8 cellular contexts compared by ENCODE assay signal in genomic region chr7:120725376-120726039, GRCh38.
A peak's percentile ranks its signal among the peaks of the same experiment; 100 is the strongest.
DNase-seq lines count a peak whose midpoint lies in the region; ATAC-seq and TF ChIP-seq lines count a peak whose summit lies in the region.

No MANE protein-coding gene starts in this region.

- DNase-seq in SIG-M5 treated with dmso at 0.1 percent for 504 hours (lab: John Stamatoyannopoulos, UW; ENCODE audit: unreplicated experiment) (peak; percentile 30), SIG-M5 (lab: John Stamatoyannopoulos, UW) (no peak), NCI-H1694 treated with DMSO at 0.1 percent for 48 hours (lab: John Stamatoyannopoulos, UW) (peak; percentile 65), iris pigment epithelial cell (ENCODE audit: low read depth) (peak; percentile 39), GM19238 (ENCODE audit: insufficient read length, low spot score) (no peak)

- peak; percentile 82 for TF ChIP-seq CTCF in VCaP (conservative IDR thresholded peaks at IDR 0.05)

- no peak for ATAC-seq in HG03108 (IDR thresholded peaks at IDR 0.05; ENCODE audit: unreplicated experiment)
- ATAC-seq in HG03175 (IDR thresholded peaks at IDR 0.05; ENCODE audit: unreplicated experiment), result no peak

- no peak overlapping the region for H3K27ac ChIP-seq in VCaP

Comparison
In these comparisons a context has a peak if more than half of its experiments do, and no peak if none do; other contexts are left out.
1. DNase-seq: peak in SIG-M5 treated with dmso at 0.1 percent for 504 hours (single experiment), NCI-H1694 treated with DMSO at 0.1 percent for 48 hours (single experiment) and iris pigment epithelial cell (single experiment); none in SIG-M5 (single experiment) and GM19238 (single experiment).